ENCODE assay signal across 9 cellular contexts in the genomic region with DNA sequence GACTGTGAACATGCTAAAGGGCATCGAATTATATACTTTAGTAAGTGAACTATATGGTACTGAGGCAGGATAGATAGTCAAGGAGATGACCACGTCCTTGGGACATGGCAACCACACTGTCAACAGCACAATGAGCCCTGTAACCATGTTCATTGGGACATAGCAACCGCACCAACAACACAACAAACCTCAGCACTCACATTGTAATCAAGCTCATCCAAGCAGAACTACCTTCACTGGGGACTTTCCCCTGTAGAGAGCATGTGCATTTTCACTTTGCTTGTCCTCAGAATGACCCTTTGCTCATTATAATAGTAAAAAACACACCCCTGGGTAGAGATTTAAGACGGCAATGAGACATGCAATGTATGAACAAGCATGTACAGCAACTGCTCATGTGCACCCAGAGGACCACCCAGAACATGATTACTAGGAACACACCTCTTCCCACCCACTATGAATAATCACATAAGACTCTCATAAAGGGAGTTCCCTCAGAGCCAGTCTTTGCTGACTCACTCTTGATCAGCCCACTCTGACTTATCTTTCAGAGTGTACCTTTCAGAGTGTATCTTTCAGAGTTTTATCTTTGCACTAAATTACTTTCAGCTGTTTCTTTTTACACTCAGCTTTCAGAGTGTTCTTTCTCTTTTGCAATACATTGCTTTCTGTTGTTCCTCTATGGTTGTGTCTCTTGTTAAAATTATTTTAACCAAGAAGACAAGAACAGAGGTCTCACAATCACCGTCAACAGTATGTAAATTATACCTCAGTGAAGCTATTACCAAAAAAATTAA. TPM values are rescaled to one million over a fixed set of nuclear protein-coding genes. Genes with fewer than 3 reads are reported as not detected.
DNase-seq lines count a peak whose midpoint lies in the region; ATAC-seq and TF ChIP-seq lines count a peak whose summit lies in the region.
"Had no signal": no experiment of that assay in that cellular context is flagged by ENCODE, and none has a peak within 500 bp of the region (broad histone marks: within the 10 kb centered on the region; RNA-seq: fewer than 3 reads in every experiment).

No MANE protein-coding gene starts in this region.

- no peaks in the 10 kb centered on the region for H3K27me3 Mint-ChIP-seq in activated CD8-positive, alpha-beta T cell treated with anti-CD3 and anti-CD28 coated beads for 36 hours

- DNase-seq in NCI-H1092 treated with DMSO at 0.1 percent for 48 hours (lab: John Stamatoyannopoulos, UW) (peak; percentile 33), NCI-H1092 (lab: John Stamatoyannopoulos, UW) (no peak), NCI-H2196 (lab: John Stamatoyannopoulos, UW; ENCODE audit: unreplicated experiment) (peak; percentile 67), fibroblast of mammary gland (ENCODE audit: low read depth) (peak; percentile 91), retina (peak; percentile 22), substantia nigra (lab: John Stamatoyannopoulos, UW) (no peak)
- DNase-seq in activated CD8-positive, alpha-beta T cell treated with anti-CD3 and anti-CD28 coated beads for 36 hours: peak; percentile 75

- POLR2A ChIA-PET in activated CD8-positive, alpha-beta T cell treated with anti-CD3 and anti-CD28 coated beads for 36 hours (lab: Charles Lee): interaction anchor here (0.6 to 3.2 kb wide), 9 partner anchors 10 to 43 kb away, joined by 3 to 13 read pairs (median 5); a partner anchor contains a TSS

- no peaks in the 10 kb centered on the region for H3K36me3 Mint-ChIP-seq in activated CD8-positive, alpha-beta T cell treated with anti-CD3 and anti-CD28 coated beads for 36 hours (ENCODE audit: low read depth)

- no peak overlapping the region for H3K27ac ChIP-seq in substantia nigra (ENCODE audit: low read depth, low read length, poor library complexity, severe bottlenecking)

- peak overlapping the region; percentile 42 for H3K4me3 Mint-ChIP-seq in activated CD8-positive, alpha-beta T cell treated with anti-CD3 and anti-CD28 coated beads for 36 hours

- H3K4me1 Mint-ChIP-seq in activated CD8-positive, alpha-beta T cell treated with anti-CD3 and anti-CD28 coated beads for 36 hours (ENCODE audit: low read depth): peaks cover 40% of the 10 kb centered on the region

- H3K4me3 ChIP-seq in fibroblast of mammary gland (ENCODE audit: control insufficient read depth, low read depth, low read length): no peak overlapping the region

- H3K27ac Mint-ChIP-seq in activated CD8-positive, alpha-beta T cell treated with anti-CD3 and anti-CD28 coated beads for 36 hours: peak overlapping the region; percentile 86

- ATAC-seq in HG02852 (IDR thresholded peaks at IDR 0.05; ENCODE audit: unreplicated experiment): peak; percentile 74
- ATAC-seq in activated CD8-positive, alpha-beta T cell treated with anti-CD3 and anti-CD28 coated beads for 36 hours: peak; percentile 84

- CTCF ChIA-PET in activated CD8-positive, alpha-beta T cell treated with anti-CD3 and anti-CD28 coated beads for 36 hours (lab: Charles Lee): interaction anchor here (0.6 to 4.6 kb wide), 7 partner anchors 9 to 88 kb away, joined by 3 to 25 read pairs (median 4); no protein-coding TSS in a partner anchor

- H3K9me3 Mint-ChIP-seq in activated CD8-positive, alpha-beta T cell treated with anti-CD3 and anti-CD28 coated beads for 36 hours: no peaks in the 10 kb centered on the region

- intact Hi-C loops in activated CD8-positive, alpha-beta T cell treated with anti-CD3 and anti-CD28 coated beads for 36 hours (cut with micrococcal nuclease): loop anchor here (2.0 to 10.0 kb wide), 2 partner anchors 34 to 48 kb away; a partner anchor contains a TSS

- no peak for TF ChIP-seq CTCF in activated CD8-positive, alpha-beta T cell treated with anti-CD3 and anti-CD28 coated beads for 36 hours (IDR thresholded peaks at IDR 0.05)
- no peak for TF ChIP-seq CTCF in fibroblast of mammary gland (conservative IDR thresholded peaks at IDR 0.05; ENCODE audit: control insufficient read depth, insufficient read depth, low read depth, low read length)

RNA-seq across cellular contexts. Expression of a gene that starts 4.1 kb away (rescaled TPM):
- total RNA-seq in activated CD8-positive, alpha-beta T cell treated with anti-CD3 and anti-CD28 coated beads for 36 hours: under 1 TPM in 1 of 2 experiments, not detected in 1; 0.38 TPM
- total RNA-seq: pulmonary artery endothelial cell had no signal

RNA-seq across cellular contexts. Expression of a gene that starts 30.6 kb away (rescaled TPM):
- total RNA-seq in activated CD8-positive, alpha-beta T cell treated with anti-CD3 and anti-CD28 coated beads for 36 hours: 10 to 100 TPM; 24.1 to 26.2 TPM

RNA-seq across cellular contexts. Expression of a gene that starts 47.0 kb away (rescaled TPM):
- total RNA-seq in activated CD8-positive, alpha-beta T cell treated with anti-CD3 and anti-CD28 coated beads for 36 hours: 1 to 10 TPM; 4.8 to 6.5 TPM

Comparison
In these comparisons a context has a peak if more than half of its experiments do, and no peak if none do; other contexts are left out.
1. DNase-seq: peak in NCI-H1092 treated with DMSO at 0.1 percent for 48 hours (single experiment), NCI-H2196 (single experiment), activated CD8-positive, alpha-beta T cell treated with anti-CD3 and anti-CD28 coated beads for 36 hours (single experiment), fibroblast of mammary gland (single experiment) and retina (single experiment); none in NCI-H1092 (single experiment) and substantia nigra (0 of 49).